ENCODE assay signal across 8 cellular contexts in the genomic region with DNA sequence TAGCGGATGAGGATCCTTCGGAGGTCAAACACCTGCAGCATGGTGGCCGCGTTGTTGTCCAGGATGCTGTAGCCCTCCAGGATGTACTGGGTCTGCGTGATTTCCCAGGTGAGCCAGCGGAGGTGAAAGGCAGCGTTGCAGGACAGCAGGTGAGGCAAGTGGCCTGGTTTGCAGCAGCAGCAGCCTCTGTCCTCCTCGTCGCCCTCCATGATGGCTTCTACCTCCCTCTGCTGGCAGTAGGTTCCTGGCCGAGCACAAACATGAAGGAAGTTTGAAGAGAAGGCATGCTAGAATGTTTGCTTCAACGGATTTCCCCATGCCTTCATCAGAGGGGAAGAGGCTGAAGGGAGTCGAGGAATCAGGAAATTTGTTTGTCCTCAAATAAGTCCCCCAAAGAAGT.
A peak's percentile ranks its signal among the peaks of the same experiment; 100 is the strongest.
DNase-seq lines count a peak whose midpoint lies in the region; ATAC-seq, FAIRE-seq and TF ChIP-seq lines count a peak whose summit lies in the region.

No MANE protein-coding gene starts in this region.

- H3K4me3 ChIP-seq in NT2/D1 (ENCODE audit: insufficient read length, low read depth) = no peak overlapping the region
- no peak overlapping the region for H3K4me3 ChIP-seq in H1 (ENCODE audit: extremely low read depth in 1 of 4, insufficient read depth in 2 of 4, low read depth in 3 of 4, low read length in 4 of 4)
- H3K4me3 ChIP-seq in neural cell (ENCODE audit: low read length) = no peak overlapping the region
- H3K4me3 ChIP-seq in kidney (ENCODE audit: low read length in 2 of 2) = no peak overlapping the region

- POLR2A ChIA-PET in H1 (lab: Charles Lee; ENCODE audit: partially characterized antibody) = no interaction called here

- ATAC-seq in HG03354 (IDR thresholded peaks at IDR 0.05; ENCODE audit: poor library complexity, severe bottlenecking, unreplicated experiment) = no peak

- no peak for TF ChIP-seq EP300 in H1 (IDR thresholded peaks at IDR 0.05; ENCODE audit: borderline replicate concordance in 1 of 2, low read depth in 2 of 2, low read length in 2 of 2)
- TF ChIP-seq EP300 in neural cell (conservative IDR thresholded peaks at IDR 0.05; ENCODE audit: poor library complexity, severe bottlenecking) = no peak

- H3K79me1 ChIP-seq in H1 (ENCODE audit: low read depth, low read length) = no peaks in the 10 kb centered on the region; the same call in 1 of the 2 replicates

- CTCF ChIA-PET in H1 (lab: Charles Lee; ENCODE audit: partially characterized antibody) = interaction anchor here (0.7 to 4.3 kb wide), 27 partner anchors 9 to 406 kb away, joined by 3 to 19 read pairs (median 3); partner anchors contain the start of gene SIPA1L2

- H4K5ac ChIP-seq in H1 (ENCODE audit: insufficient read length, low read depth, low read length) = no peak overlapping the region

- no peak overlapping the region for H4K91ac ChIP-seq in H1 (replicated peaks; ENCODE audit: insufficient read length, low read length)

- H3K9me3 ChIP-seq in NT2/D1 (ENCODE audit: insufficient read depth, low read length) = no peaks in the 10 kb centered on the region
- no peaks in the 10 kb centered on the region for H3K9me3 ChIP-seq in H1 (ENCODE audit: insufficient read depth in 2 of 2, low read depth in 1 of 2, low read length in 1 of 2)
- no peaks in the 10 kb centered on the region for H3K9me3 ChIP-seq in neural cell (ENCODE audit: low read length)
- no peaks in the 10 kb centered on the region for H3K9me3 ChIP-seq in kidney (ENCODE audit: control insufficient read depth in 1 of 2, low read length in 2 of 2)

- H3F3A ChIP-seq in neural cell (ENCODE audit: insufficient read depth, low read length, poor library complexity, severe bottlenecking) = no peaks in the 10 kb centered on the region

- H3K4ac ChIP-seq in H1 (replicated peaks; ENCODE audit: insufficient read length, low read depth, low read length) = no peak overlapping the region

- H3K36me3 ChIP-seq in NT2/D1 (ENCODE audit: insufficient read depth, insufficient read length, low read length) (peaks cover 3% of the 10 kb centered on the region), H1 (ENCODE audit: control insufficient read depth in 2 of 4, insufficient read depth in 4 of 4, low read length in 3 of 4) (no peaks in the 10 kb centered on the region), neural cell (ENCODE audit: insufficient read depth, low read length) (no peaks in the 10 kb centered on the region), kidney (ENCODE audit: control insufficient read depth in 1 of 2, insufficient read depth in 2 of 2, low read length in 2 of 2) (no peaks in the 10 kb centered on the region)

- intact Hi-C loops in kidney (cut with DNase I) = no loop called here

- no peak overlapping the region for H3K23ac ChIP-seq in H1 (ENCODE audit: insufficient read length)

- H2AK5ac ChIP-seq in H1 (ENCODE audit: low read depth, low read length) = no peak overlapping the region

- H3K18ac ChIP-seq in H1 (ENCODE audit: extremely low read depth, low read length) = no peak overlapping the region

- DNase-seq in A172 (ENCODE audit: low spot score) (peak; percentile 46), GM12891 (ENCODE audit: insufficient read length, low spot score) (no peak), NT2/D1 (ENCODE audit: low read depth, low spot score) (peak; percentile 61), H1 (ENCODE audit: low read depth in 1 of 2, low spot score in 2 of 2) (peak; percentile 50 to 60), kidney (no peak), NCI-H2107 (lab: John Stamatoyannopoulos, UW) (no peak)

- no peaks in the 10 kb centered on the region for H3K23me2 ChIP-seq in H1 (ENCODE audit: low read depth, low read length)

- TF ChIP-seq RAD21 in H1 (IDR thresholded peaks at IDR 0.05 in 1 of 2, conservative IDR thresholded peaks at IDR 0.05 in 1 of 2; ENCODE audit: low read depth in 2 of 2, low read length in 2 of 2) (peak; percentile 81 to 83), neural cell (conservative IDR thresholded peaks at IDR 0.05) (peak; percentile 50)

- no peak overlapping the region for H3K9ac ChIP-seq in NT2/D1 (ENCODE audit: insufficient read length, low read depth)
- no peak overlapping the region for H3K9ac ChIP-seq in H1 (replicated peaks in 1 of 4; ENCODE audit: extremely low read depth in 1 of 4, low read depth in 3 of 4, low read length in 3 of 4)
- no peak overlapping the region for H3K9ac ChIP-seq in neural cell (ENCODE audit: low read length)
- no peak overlapping the region for H3K9ac ChIP-seq in kidney (ENCODE audit: low read length in 2 of 2)

- H3K27ac ChIP-seq in H1 (ENCODE audit: low read depth, low read length) (no peak overlapping the region), neural cell (ENCODE audit: low read length) (no peak overlapping the region), kidney (ENCODE audit: low read depth in 2 of 2, low read length in 2 of 2) (no peak overlapping the region)

- no peak overlapping the region for H2BK120ac ChIP-seq in H1 (replicated peaks; ENCODE audit: low read depth, low read length)

- H4K20me1 ChIP-seq in H1 (replicated peaks in 1 of 2; ENCODE audit: control insufficient read depth in 1 of 2, insufficient read depth in 2 of 2, low read length in 2 of 2) (no peaks in the 10 kb centered on the region), neural cell (ENCODE audit: insufficient read depth) (no peaks in the 10 kb centered on the region)

- WGBS in H1 (ENCODE audit: extremely low coverage in 1 of 2, insufficient coverage in 1 of 2, insufficient read length in 1 of 2, insufficient replicate concordance in 2 of 2, low coverage in 1 of 2, low lambda C conversion rate in 2 of 2, missing lambda C conversion rate in 1 of 2), 2 experiments = 78% methylated on average over 12 of the region's 12 CpGs; no CpG with 5 or more reads in 1 of the 2 experiments

- H3K27me3 ChIP-seq in NT2/D1 (ENCODE audit: insufficient read depth, insufficient read length) (no peaks in the 10 kb centered on the region), H1 (replicated peaks in 1 of 4; ENCODE audit: control insufficient read depth in 3 of 4, extremely low read depth in 1 of 4, insufficient read depth in 3 of 4, low read length in 3 of 4) (no peaks in the 10 kb centered on the region), neural cell (ENCODE audit: insufficient read depth, low read depth, low read length) (no peaks in the 10 kb centered on the region)

- H2BK12ac ChIP-seq in H1 (ENCODE audit: low read depth, low read length) = no peak overlapping the region

- H3K79me2 ChIP-seq in H1 (ENCODE audit: control insufficient read depth in 1 of 2, insufficient read depth in 2 of 2, low read length in 2 of 2) = no peaks in the 10 kb centered on the region
- H3K79me2 ChIP-seq in neural cell (replicated peaks; ENCODE audit: insufficient read depth, low read length) = no peaks in the 10 kb centered on the region

- no peak overlapping the region for H3K56ac ChIP-seq in H1 (replicated peaks; ENCODE audit: insufficient read length, low read depth, low read length)

- no peak overlapping the region for H3K14ac ChIP-seq in H1 (ENCODE audit: insufficient read length)

- no peak overlapping the region for H2BK5ac ChIP-seq in H1 (ENCODE audit: low read depth, low read length)

- H2BK20ac ChIP-seq in H1 (ENCODE audit: low read length) = no peak overlapping the region

- peak overlapping the region; percentile 22; the same call in 1 of the 2 replicates for H4K8ac ChIP-seq in H1 (ENCODE audit: extremely low read depth, insufficient read depth, low read length)

- no peak for TF ChIP-seq POLR2A in GM12891 (IDR thresholded peaks at IDR 0.05; ENCODE audit: low read depth, low read length)
- TF ChIP-seq POLR2A in H1 (IDR thresholded peaks at IDR 0.05; ENCODE audit: control extremely low read depth in 1 of 2, low read depth in 2 of 2, low read length in 2 of 2) = no peak

- H3K4me2 ChIP-seq in H1 (ENCODE audit: insufficient read depth in 1 of 2, low read depth in 2 of 2, low read length in 2 of 2) (no peak overlapping the region), neural cell (ENCODE audit: low read length) (no peak overlapping the region)

- no peak overlapping the region for H2BK15ac ChIP-seq in H1 (ENCODE audit: low read length)

- peaks cover 7% of the 10 kb centered on the region for H3K4me1 ChIP-seq in NT2/D1 (ENCODE audit: insufficient read depth, insufficient read length)
- no peaks in the 10 kb centered on the region; a peak in 1 of 7 replicates for H3K4me1 ChIP-seq in H1 (replicated peaks in 1 of 4; ENCODE audit: control insufficient read depth in 3 of 4, insufficient read depth in 4 of 4, low read length in 3 of 4)
- H3K4me1 ChIP-seq in kidney (ENCODE audit: control insufficient read depth in 1 of 2, insufficient read depth in 1 of 2, low read depth in 1 of 2, low read length in 2 of 2) = no peaks in the 10 kb centered on the region

- no peak overlapping the region for H2AFZ ChIP-seq in H1 (ENCODE audit: low read length)
- no peak overlapping the region for H2AFZ ChIP-seq in neural cell (ENCODE audit: low read depth, low read length)

- H3K9me2 ChIP-seq in neural cell (ENCODE audit: insufficient read depth, low read length) = no peaks in the 10 kb centered on the region

- peak; percentile 73 to 85 (median 74) for TF ChIP-seq CTCF in H1 (IDR thresholded peaks at IDR 0.05; ENCODE audit: control extremely low read depth in 1 of 3, insufficient read depth in 1 of 3, low read depth in 1 of 3, low read length in 3 of 3)
- peak; percentile 44 for TF ChIP-seq CTCF in neural cell (IDR thresholded peaks at IDR 0.05; ENCODE audit: poor library complexity, severe bottlenecking)
- TF ChIP-seq CTCF in kidney (IDR thresholded peaks at IDR 0.05; ENCODE audit: borderline replicate concordance, extremely low read depth, insufficient read depth) = no peak

- peak; percentile 50 for FAIRE-seq in GM12891 (lab: Jason Lieb, UNC)
- peak; percentile 63 for FAIRE-seq in H1 (lab: Jason Lieb, UNC)
- FAIRE-seq in kidney (lab: Jason Lieb, UNC) = no peak

TF ChIP-seq in GM12891, 5 proteins besides CTCF, POLR2A, EP300 and RAD21 (continues in another document):
- TF ChIP-seq POLR2AphosphoS5 (IDR thresholded peaks at IDR 0.05; ENCODE audit: low read depth, low read length) (no peak), PAX5 (IDR thresholded peaks at IDR 0.05; ENCODE audit: insufficient read depth, low read length, severe bottlenecking) (no peak), POU2F2 (IDR thresholded peaks at IDR 0.05; ENCODE audit: low read depth, low read length) (no peak), TAF1 (IDR thresholded peaks at IDR 0.05; ENCODE audit: low read depth, low read length) (no peak)

TF ChIP-seq in H1, 55 proteins besides CTCF, POLR2A, EP300 and RAD21 (continues in another document):
- TF ChIP-seq SIRT6 (IDR thresholded peaks at IDR 0.05; ENCODE audit: low read length) = no peak
- TF ChIP-seq CBX8 (IDR thresholded peaks at IDR 0.05; ENCODE audit: borderline replicate concordance, low read depth, low read length) = no peak
- TF ChIP-seq NANOG (IDR thresholded peaks at IDR 0.05; ENCODE audit: insufficient read depth, low read depth, low read length, poor library complexity, severe bottlenecking) = no peak

Comparison
In these comparisons a context has a peak if more than half of its experiments do, and no peak if none do; other contexts are left out.
1. DNase-seq: peak in A172 (single experiment), NT2/D1 (single experiment) and H1 (2 of 2); none in GM12891 (single experiment), kidney (single experiment) and NCI-H2107 (single experiment).